In the genomic region with DNA sequence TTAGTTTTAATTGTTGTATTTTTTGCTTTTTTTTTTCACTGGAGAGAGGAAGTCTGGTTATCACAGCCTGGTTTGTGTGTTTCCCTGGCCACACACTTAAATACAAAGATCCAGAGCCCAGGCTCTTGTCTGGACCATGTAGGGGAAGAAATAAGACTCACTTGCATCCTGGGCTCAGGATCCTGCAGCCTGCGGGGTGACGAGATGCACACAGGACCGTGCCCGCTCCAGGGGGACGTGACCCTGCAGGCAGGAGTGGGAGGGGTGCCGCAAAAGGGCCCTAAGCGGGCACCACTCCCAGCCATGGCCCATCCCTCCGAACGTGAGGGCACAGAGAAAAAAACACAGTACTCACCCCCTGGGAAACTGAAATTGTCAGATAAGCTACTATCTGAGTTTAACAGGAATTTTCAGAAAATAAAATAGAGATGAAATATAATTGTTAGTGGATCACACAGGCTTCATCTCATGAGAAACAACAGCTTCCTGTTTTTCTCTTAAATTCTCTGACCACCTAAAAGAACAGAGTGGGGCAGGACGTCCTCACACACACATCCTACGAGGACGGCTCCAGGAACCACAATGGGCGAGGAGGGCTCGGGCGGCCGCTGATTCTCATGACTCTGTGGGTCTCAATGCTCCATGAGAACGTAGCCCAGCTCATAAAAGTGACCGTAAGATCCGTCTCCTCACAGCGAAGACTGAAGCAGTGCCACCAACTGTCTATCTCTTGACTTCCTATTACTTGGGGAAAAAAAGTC, we compare ENCODE assay signal across 15 cellular contexts.
DNase-seq lines count a peak whose midpoint lies in the region; ATAC-seq and TF ChIP-seq lines count a peak whose summit lies in the region.
"Had no signal": no experiment of that assay in that cellular context is flagged by ENCODE, and none has a peak within 500 bp of the region (broad histone marks: within the 10 kb centered on the region; RNA-seq: fewer than 3 reads in every experiment).

No MANE protein-coding gene starts in this region.

- H3K4me1 ChIP-seq in BLaER1, result peaks cover 36% of the 10 kb centered on the region
- peaks cover 25% of the 10 kb centered on the region for H3K4me1 ChIP-seq in CD8-positive, alpha-beta memory T cell (ENCODE audit: insufficient read depth, low read length)
- no peaks in the 10 kb centered on the region for H3K4me1 ChIP-seq in mucosa of descending colon (ENCODE audit: low read depth)
- peaks cover 5% of the 10 kb centered on the region for H3K4me1 ChIP-seq in testis

- H4K20me1 ChIP-seq in BLaER1, result no peaks in the 10 kb centered on the region

- intact Hi-C loops in activated T-helper 2 cell treated with anti-CD3 and anti-CD28 coated beads, Interferon-gamma antibody, Interleukin-2, Interleukin-4, amounts not matched to agents 10 μg/mL and 5 μg/mL and 100 μg/mL, durations not matched to agents 14 hours and 24 hours and 36 hours (cut with micrococcal nuclease), result loop anchor here (5.0 to 10.0 kb wide), 2 partner anchors 38 to 116 kb away; no protein-coding TSS in a partner anchor
- intact Hi-C loops in mucosa of descending colon (cut with DNase I, micrococcal nuclease), result no loop called here
- intact Hi-C loops in testis (cut with DNase I; ENCODE audit: low total_unique reads), result no loop called here

- H3K27me3 ChIP-seq in BLaER1, result no peaks in the 10 kb centered on the region
- no peaks in the 10 kb centered on the region for H3K27me3 ChIP-seq in CD8-positive, alpha-beta memory T cell (ENCODE audit: insufficient read depth, low read length, poor library complexity, severe bottlenecking)
- H3K27me3 ChIP-seq in testis, result no peaks in the 10 kb centered on the region
- H3K27me3 ChIP-seq: cardiac muscle cell had no signal

- peaks cover 31 to 44% (median 36%) of the 10 kb centered on the region in 3 donors for H3K4me1 Mint-ChIP-seq in CD8-positive, alpha-beta memory T cell
- H3K4me1 Mint-ChIP-seq in activated T-helper 2 cell treated with anti-CD3 and anti-CD28 coated beads, Interferon-gamma antibody, Interleukin-2, Interleukin-4, amounts not matched to agents 10 μg/mL and 5 μg/mL and 100 μg/mL, durations not matched to agents 14 hours and 24 hours and 36 hours (ENCODE audit: low read depth), result peaks cover 31% of the 10 kb centered on the region
- H3K4me1 Mint-ChIP-seq in osteocyte (ENCODE audit: unreplicated experiment), result no peaks in the 10 kb centered on the region

- H3K27me3 Mint-ChIP-seq in CD8-positive, alpha-beta memory T cell, result no peaks in the 10 kb centered on the region
- peaks cover 5% of the 10 kb centered on the region for H3K27me3 Mint-ChIP-seq in activated T-helper 2 cell treated with anti-CD3 and anti-CD28 coated beads, Interferon-gamma antibody, Interleukin-2, Interleukin-4, amounts not matched to agents 10 μg/mL and 5 μg/mL and 100 μg/mL, durations not matched to agents 14 hours and 24 hours and 36 hours (ENCODE audit: low read depth)
- peaks cover 18% of the 10 kb centered on the region for H3K27me3 Mint-ChIP-seq in osteocyte (ENCODE audit: unreplicated experiment)

- no peak for TF ChIP-seq POLR2A in testis (IDR thresholded peaks at IDR 0.05)

- peak overlapping the region; percentile 72 to 99 (median 96) for H3K27ac Mint-ChIP-seq in CD8-positive, alpha-beta memory T cell
- peak overlapping the region; percentile 78 for H3K27ac Mint-ChIP-seq in activated T-helper 2 cell treated with anti-CD3 and anti-CD28 coated beads, Interferon-gamma antibody, Interleukin-2, Interleukin-4, amounts not matched to agents 10 μg/mL and 5 μg/mL and 100 μg/mL, durations not matched to agents 14 hours and 24 hours and 36 hours
- H3K27ac Mint-ChIP-seq in osteocyte (ENCODE audit: unreplicated experiment), result no peak overlapping the region

- H3K9me3 Mint-ChIP-seq in CD8-positive, alpha-beta memory T cell, result no peaks in the 10 kb centered on the region
- H3K9me3 Mint-ChIP-seq in activated T-helper 2 cell treated with anti-CD3 and anti-CD28 coated beads, Interferon-gamma antibody, Interleukin-2, Interleukin-4, amounts not matched to agents 10 μg/mL and 5 μg/mL and 100 μg/mL, durations not matched to agents 14 hours and 24 hours and 36 hours, result no peaks in the 10 kb centered on the region
- no peaks in the 10 kb centered on the region for H3K9me3 Mint-ChIP-seq in osteocyte (ENCODE audit: unreplicated experiment)

- peak overlapping the region; percentile 53; the same call in 1 of the 2 replicates for H3K9ac ChIP-seq in BLaER1

- TF ChIP-seq CTCF in mucosa of descending colon (IDR thresholded peaks at IDR 0.05) (no peak), testis (IDR thresholded peaks at IDR 0.05) (no peak), osteocyte (IDR thresholded peaks at IDR 0.05) (no peak)

- H3K27ac ChIP-seq in BLaER1 (peak overlapping the region; percentile 56), testis (no peak overlapping the region)
- H3K27ac ChIP-seq in CD8-positive, alpha-beta memory T cell (ENCODE audit: low read depth, low read length), result peak overlapping the region; percentile 42
- H3K27ac ChIP-seq: cardiac muscle cell had no signal

- WGBS in testis, 2 donors, result 84 to 85% methylated on average over 20 of the region's 20 CpGs

- peak; percentile 47 for ATAC-seq in mucosa of descending colon
- ATAC-seq: left lobe of liver, Right ventricle myocardium inferior had no signal

- no peaks in the 10 kb centered on the region for H3K36me3 ChIP-seq in BLaER1
- H3K36me3 ChIP-seq in CD8-positive, alpha-beta memory T cell (ENCODE audit: insufficient read depth, low read length), result no peaks in the 10 kb centered on the region
- no peaks in the 10 kb centered on the region for H3K36me3 ChIP-seq in mucosa of descending colon (ENCODE audit: low read depth)
- no peaks in the 10 kb centered on the region for H3K36me3 ChIP-seq in testis (ENCODE audit: low read depth, missing control alignments)
- H3K36me3 ChIP-seq: cardiac muscle cell had no signal

- peak overlapping the region; percentile 74 to 86 (median 81) for H3K4me3 Mint-ChIP-seq in CD8-positive, alpha-beta memory T cell
- H3K4me3 Mint-ChIP-seq in activated T-helper 2 cell treated with anti-CD3 and anti-CD28 coated beads, Interferon-gamma antibody, Interleukin-2, Interleukin-4, amounts not matched to agents 10 μg/mL and 5 μg/mL and 100 μg/mL, durations not matched to agents 14 hours and 24 hours and 36 hours (ENCODE audit: low read depth), result peak overlapping the region; percentile 37
- H3K4me3 Mint-ChIP-seq in osteocyte (ENCODE audit: unreplicated experiment), result no peak overlapping the region

- CTCF ChIA-PET in CD8-positive, alpha-beta memory T cell (lab: Charles Lee), result interaction anchor here (0.8 to 1.4 kb wide), 3 partner anchors 8 to 40 kb away, joined by 4 to 6 read pairs (median 4); no protein-coding TSS in a partner anchor

- DNase-seq in CD8-positive, alpha-beta memory T cell, result peak in 1 of 5 donors; percentile 14
- no peak for DNase-seq in activated T-helper 2 cell treated with anti-CD3 and anti-CD28 coated beads, Interferon-gamma antibody, Interleukin-2, Interleukin-4, amounts not matched to agents 10 μg/mL and 5 μg/mL and 100 μg/mL, durations not matched to agents 14 hours and 24 hours and 36 hours (ENCODE audit: low spot score)
- DNase-seq in mucosa of descending colon (no peak), testis (no peak), osteocyte (ENCODE audit: extremely low spot score, unreplicated experiment) (no peak), dedifferentiated amniotic fluid mesenchymal stem cell (ENCODE audit: extremely low spot score) (no peak), NCI-H226 (no peak)
- DNase-seq: DMS79 treated with DMSO at 0.1 percent for 48 hours; effector CD8-positive, alpha-beta T cell; NCI-H146; T-helper 9 cell had no signal

- H3K36me3 Mint-ChIP-seq in CD8-positive, alpha-beta memory T cell, result peaks cover 0 to 7% (median 0%) of the 10 kb centered on the region in 3 donors
- H3K36me3 Mint-ChIP-seq in activated T-helper 2 cell treated with anti-CD3 and anti-CD28 coated beads, Interferon-gamma antibody, Interleukin-2, Interleukin-4, amounts not matched to agents 10 μg/mL and 5 μg/mL and 100 μg/mL, durations not matched to agents 14 hours and 24 hours and 36 hours (ENCODE audit: low read depth), result no peaks in the 10 kb centered on the region
- no peaks in the 10 kb centered on the region for H3K36me3 Mint-ChIP-seq in osteocyte (ENCODE audit: unreplicated experiment)

- peak overlapping the region; percentile 38 for H3K4me3 ChIP-seq in BLaER1
- peak overlapping the region; percentile 59 for H3K4me3 ChIP-seq in CD8-positive, alpha-beta memory T cell (ENCODE audit: low read length)
- no peak overlapping the region for H3K4me3 ChIP-seq in mucosa of descending colon
- no peak overlapping the region for H3K4me3 ChIP-seq in testis
- H3K4me3 ChIP-seq: cardiac muscle cell had no signal

- H3K4me2 ChIP-seq in BLaER1, result peak overlapping the region; percentile 85

- POLR2A ChIA-PET in CD8-positive, alpha-beta memory T cell (lab: Charles Lee), result interaction anchor here (0.7 to 1.2 kb wide), 2 partner anchors 8 to 154 kb away, joined by 3 to 4 read pairs; no protein-coding TSS in a partner anchor

- H3K9me3 ChIP-seq in BLaER1 (no peaks in the 10 kb centered on the region; the same call in none of the 2 replicates), mucosa of descending colon (no peaks in the 10 kb centered on the region), testis (no peaks in the 10 kb centered on the region)
- H3K9me3 ChIP-seq in CD8-positive, alpha-beta memory T cell (ENCODE audit: low read length), result no peaks in the 10 kb centered on the region

Comparison
In these comparisons a context has a peak if more than half of its experiments do, and no peak if none do; other contexts are left out.
1. H3K27ac ChIP-seq: peak in BLaER1 (single experiment) and CD8-positive, alpha-beta memory T cell (single experiment); none in testis (0 of 2).
2. H3K4me3 ChIP-seq: peak in BLaER1 (single experiment) and CD8-positive, alpha-beta memory T cell (single experiment); none in mucosa of descending colon (single experiment) and testis (0 of 2).